Comparison of ENCODE assay signal across 1 cellular context in the genomic region with DNA sequence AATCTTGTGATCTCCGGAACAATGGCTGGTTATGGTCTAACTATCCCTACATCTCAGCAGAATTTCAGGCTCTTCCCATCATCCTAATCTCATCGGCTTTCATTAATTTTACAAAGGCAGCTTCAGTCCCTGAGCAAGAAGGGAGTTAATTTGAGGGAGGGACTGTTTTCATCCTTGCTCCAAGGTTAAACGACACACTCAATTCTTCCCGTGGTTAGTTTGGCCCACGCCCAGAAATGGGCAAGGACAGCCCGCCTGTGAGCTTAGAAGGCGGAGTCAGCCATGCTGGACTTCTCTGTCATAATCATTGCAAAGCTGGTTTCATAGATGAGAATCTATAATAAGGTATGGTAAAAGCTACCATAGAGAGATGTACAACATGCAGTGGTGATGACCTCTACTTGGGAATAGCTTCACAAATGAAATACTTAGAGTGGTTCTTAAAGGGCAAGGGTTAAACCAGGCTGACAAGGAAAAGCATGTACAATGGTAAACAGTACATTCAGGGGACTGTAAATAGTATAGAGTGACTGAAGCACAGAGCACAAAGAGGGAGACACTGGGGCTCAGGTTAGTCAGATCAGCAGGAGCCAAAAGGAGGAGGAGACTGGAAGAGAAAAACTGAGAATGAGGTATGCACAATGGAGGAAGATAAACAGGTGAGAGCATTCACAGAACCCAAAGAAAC.
A peak's percentile ranks its signal among the peaks of the same experiment; 100 is the strongest.
TF ChIP-seq lines count a peak whose summit lies in the region.

No MANE protein-coding gene starts in this region.

TF ChIP-seq in K562, 482 proteins besides CTCF, POLR2A, EP300 and RAD21 (continued from another document):
- TF ChIP-seq, protein P1, sequence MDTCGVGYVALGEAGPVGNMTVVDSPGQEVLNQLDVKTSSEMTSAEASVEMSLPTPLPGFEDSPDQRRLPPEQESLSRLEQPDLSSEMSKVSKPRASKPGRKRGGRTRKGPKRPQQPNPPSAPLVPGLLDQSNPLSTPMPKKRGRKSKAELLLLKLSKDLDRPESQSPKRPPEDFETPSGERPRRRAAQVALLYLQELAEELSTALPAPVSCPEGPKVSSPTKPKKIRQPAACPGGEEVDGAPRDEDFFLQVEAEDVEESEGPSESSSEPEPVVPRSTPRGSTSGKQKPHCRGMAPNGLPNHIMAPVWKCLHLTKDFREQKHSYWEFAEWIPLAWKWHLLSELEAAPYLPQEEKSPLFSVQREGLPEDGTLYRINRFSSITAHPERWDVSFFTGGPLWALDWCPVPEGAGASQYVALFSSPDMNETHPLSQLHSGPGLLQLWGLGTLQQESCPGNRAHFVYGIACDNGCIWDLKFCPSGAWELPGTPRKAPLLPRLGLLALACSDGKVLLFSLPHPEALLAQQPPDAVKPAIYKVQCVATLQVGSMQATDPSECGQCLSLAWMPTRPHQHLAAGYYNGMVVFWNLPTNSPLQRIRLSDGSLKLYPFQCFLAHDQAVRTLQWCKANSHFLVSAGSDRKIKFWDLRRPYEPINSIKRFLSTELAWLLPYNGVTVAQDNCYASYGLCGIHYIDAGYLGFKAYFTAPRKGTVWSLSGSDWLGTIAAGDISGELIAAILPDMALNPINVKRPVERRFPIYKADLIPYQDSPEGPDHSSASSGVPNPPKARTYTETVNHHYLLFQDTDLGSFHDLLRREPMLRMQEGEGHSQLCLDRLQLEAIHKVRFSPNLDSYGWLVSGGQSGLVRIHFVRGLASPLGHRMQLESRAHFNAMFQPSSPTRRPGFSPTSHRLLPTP (IDR thresholded peaks at IDR 0.05; ENCODE audit: borderline replicate concordance, extremely low read depth, insufficient read length) = no peak
- no peak for TF ChIP-seq WHSC1 (IDR thresholded peaks at IDR 0.05; ENCODE audit: low read length)
- no peak for TF ChIP-seq TGIF2 (CRISPR knock-in tag; IDR thresholded peaks at IDR 0.05)
- TF ChIP-seq, protein P2, sequence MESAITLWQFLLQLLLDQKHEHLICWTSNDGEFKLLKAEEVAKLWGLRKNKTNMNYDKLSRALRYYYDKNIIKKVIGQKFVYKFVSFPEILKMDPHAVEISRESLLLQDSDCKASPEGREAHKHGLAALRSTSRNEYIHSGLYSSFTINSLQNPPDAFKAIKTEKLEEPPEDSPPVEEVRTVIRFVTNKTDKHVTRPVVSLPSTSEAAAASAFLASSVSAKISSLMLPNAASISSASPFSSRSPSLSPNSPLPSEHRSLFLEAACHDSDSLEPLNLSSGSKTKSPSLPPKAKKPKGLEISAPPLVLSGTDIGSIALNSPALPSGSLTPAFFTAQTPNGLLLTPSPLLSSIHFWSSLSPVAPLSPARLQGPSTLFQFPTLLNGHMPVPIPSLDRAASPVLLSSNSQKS (CRISPR knock-in tag; IDR thresholded peaks at IDR 0.05) = no peak
- TF ChIP-seq MYC (IDR thresholded peaks at IDR 0.05; ENCODE audit: low read depth, low read length) = no peak
- TF ChIP-seq MYC (CRISPR knock-in tag; IDR thresholded peaks at IDR 0.05; ENCODE audit: borderline replicate concordance, low read depth) = no peak
- no peak for TF ChIP-seq ZNF324 (CRISPR knock-in tag; IDR thresholded peaks at IDR 0.05)
- TF ChIP-seq, protein P3, sequence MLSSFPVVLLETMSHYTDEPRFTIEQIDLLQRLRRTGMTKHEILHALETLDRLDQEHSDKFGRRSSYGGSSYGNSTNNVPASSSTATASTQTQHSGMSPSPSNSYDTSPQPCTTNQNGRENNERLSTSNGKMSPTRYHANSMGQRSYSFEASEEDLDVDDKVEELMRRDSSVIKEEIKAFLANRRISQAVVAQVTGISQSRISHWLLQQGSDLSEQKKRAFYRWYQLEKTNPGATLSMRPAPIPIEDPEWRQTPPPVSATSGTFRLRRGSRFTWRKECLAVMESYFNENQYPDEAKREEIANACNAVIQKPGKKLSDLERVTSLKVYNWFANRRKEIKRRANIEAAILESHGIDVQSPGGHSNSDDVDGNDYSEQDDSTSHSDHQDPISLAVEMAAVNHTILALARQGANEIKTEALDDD (IDR thresholded peaks at IDR 0.05) = peak; percentile 67
- no peak for TF ChIP-seq NFE2L1 (tag; IDR thresholded peaks at IDR 0.05; ENCODE audit: borderline replicate concordance, low read depth)
- TF ChIP-seq KAT8 (IDR thresholded peaks at IDR 0.05; ENCODE audit: low read depth) = no peak
- TF ChIP-seq ETV6 (IDR thresholded peaks at IDR 0.05; ENCODE audit: borderline replicate concordance in 1 of 2, low read depth in 2 of 2, low read length in 1 of 2) = no peak
- TF ChIP-seq ETV6 (CRISPR knock-in tag; IDR thresholded peaks at IDR 0.05; ENCODE audit: borderline replicate concordance) = no peak
- TF ChIP-seq JUND (IDR thresholded peaks at IDR 0.05; ENCODE audit: borderline replicate concordance, low read depth, low read length) = no peak
- TF ChIP-seq JUND (tag; IDR thresholded peaks at IDR 0.05; ENCODE audit: borderline replicate concordance, low read depth, low read length) = no peak
- TF ChIP-seq PURB (CRISPR knock-in tag; IDR thresholded peaks at IDR 0.05; ENCODE audit: low read depth) = no peak
- TF ChIP-seq, protein P4, sequence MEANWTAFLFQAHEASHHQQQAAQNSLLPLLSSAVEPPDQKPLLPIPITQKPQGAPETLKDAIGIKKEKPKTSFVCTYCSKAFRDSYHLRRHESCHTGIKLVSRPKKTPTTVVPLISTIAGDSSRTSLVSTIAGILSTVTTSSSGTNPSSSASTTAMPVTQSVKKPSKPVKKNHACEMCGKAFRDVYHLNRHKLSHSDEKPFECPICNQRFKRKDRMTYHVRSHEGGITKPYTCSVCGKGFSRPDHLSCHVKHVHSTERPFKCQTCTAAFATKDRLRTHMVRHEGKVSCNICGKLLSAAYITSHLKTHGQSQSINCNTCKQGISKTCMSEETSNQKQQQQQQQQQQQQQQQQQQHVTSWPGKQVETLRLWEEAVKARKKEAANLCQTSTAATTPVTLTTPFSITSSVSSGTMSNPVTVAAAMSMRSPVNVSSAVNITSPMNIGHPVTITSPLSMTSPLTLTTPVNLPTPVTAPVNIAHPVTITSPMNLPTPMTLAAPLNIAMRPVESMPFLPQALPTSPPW (CRISPR knock-in tag; IDR thresholded peaks at IDR 0.05) = no peak
- TF ChIP-seq TRIM24 (IDR thresholded peaks at IDR 0.05) = no peak
- no peak for TF ChIP-seq TEAD2 (tag; IDR thresholded peaks at IDR 0.05)
- TF ChIP-seq ZC3H8 (IDR thresholded peaks at IDR 0.05) = no peak
- no peak for TF ChIP-seq NEUROD1 (IDR thresholded peaks at IDR 0.05; ENCODE audit: borderline replicate concordance, low read depth, low read length, partially characterized antibody)
- TF ChIP-seq, protein P5, sequence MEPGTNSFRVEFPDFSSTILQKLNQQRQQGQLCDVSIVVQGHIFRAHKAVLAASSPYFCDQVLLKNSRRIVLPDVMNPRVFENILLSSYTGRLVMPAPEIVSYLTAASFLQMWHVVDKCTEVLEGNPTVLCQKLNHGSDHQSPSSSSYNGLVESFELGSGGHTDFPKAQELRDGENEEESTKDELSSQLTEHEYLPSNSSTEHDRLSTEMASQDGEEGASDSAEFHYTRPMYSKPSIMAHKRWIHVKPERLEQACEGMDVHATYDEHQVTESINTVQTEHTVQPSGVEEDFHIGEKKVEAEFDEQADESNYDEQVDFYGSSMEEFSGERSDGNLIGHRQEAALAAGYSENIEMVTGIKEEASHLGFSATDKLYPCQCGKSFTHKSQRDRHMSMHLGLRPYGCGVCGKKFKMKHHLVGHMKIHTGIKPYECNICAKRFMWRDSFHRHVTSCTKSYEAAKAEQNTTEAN (CRISPR knock-in tag; IDR thresholded peaks at IDR 0.05) = no peak
- no peak for TF ChIP-seq CBX1 (IDR thresholded peaks at IDR 0.05; ENCODE audit: low read depth)
- TF ChIP-seq TCF3 (CRISPR knock-in tag; IDR thresholded peaks at IDR 0.05) = no peak
- TF ChIP-seq NONO (IDR thresholded peaks at IDR 0.05; ENCODE audit: low read depth in 2 of 2, low read length in 1 of 2) = no peak
- TF ChIP-seq TARDBP (IDR thresholded peaks at IDR 0.05) = no peak
- no peak for TF ChIP-seq PCBP2 (IDR thresholded peaks at IDR 0.05; ENCODE audit: low read depth, low read length, poor library complexity, severe bottlenecking)
- TF ChIP-seq E2F3 (CRISPR knock-in tag; IDR thresholded peaks at IDR 0.05) = no peak
- TF ChIP-seq RNF2 (IDR thresholded peaks at IDR 0.05) = no peak
- no peak for TF ChIP-seq EWSR1 (IDR thresholded peaks at IDR 0.05; ENCODE audit: borderline replicate concordance, low read depth, partially characterized antibody)
- TF ChIP-seq, protein P6, sequence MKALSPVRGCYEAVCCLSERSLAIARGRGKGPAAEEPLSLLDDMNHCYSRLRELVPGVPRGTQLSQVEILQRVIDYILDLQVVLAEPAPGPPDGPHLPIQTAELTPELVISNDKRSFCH (CRISPR knock-in tag; IDR thresholded peaks at IDR 0.05) = no peak
- TF ChIP-seq, protein P6 (tag; IDR thresholded peaks at IDR 0.05) = no peak
- no peak for TF ChIP-seq MBD2 (IDR thresholded peaks at IDR 0.05; ENCODE audit: borderline replicate concordance, low read depth)
- no peak for TF ChIP-seq GABPB1 (CRISPR knock-in tag; IDR thresholded peaks at IDR 0.05)
- TF ChIP-seq ZNF583 (CRISPR knock-in tag; IDR thresholded peaks at IDR 0.05) = 0 out of 2 replicates have a peak, but pooled peaks have one; percentile 54
- TF ChIP-seq, protein P7, sequence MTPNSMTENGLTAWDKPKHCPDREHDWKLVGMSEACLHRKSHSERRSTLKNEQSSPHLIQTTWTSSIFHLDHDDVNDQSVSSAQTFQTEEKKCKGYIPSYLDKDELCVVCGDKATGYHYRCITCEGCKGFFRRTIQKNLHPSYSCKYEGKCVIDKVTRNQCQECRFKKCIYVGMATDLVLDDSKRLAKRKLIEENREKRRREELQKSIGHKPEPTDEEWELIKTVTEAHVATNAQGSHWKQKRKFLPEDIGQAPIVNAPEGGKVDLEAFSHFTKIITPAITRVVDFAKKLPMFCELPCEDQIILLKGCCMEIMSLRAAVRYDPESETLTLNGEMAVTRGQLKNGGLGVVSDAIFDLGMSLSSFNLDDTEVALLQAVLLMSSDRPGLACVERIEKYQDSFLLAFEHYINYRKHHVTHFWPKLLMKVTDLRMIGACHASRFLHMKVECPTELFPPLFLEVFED (CRISPR knock-in tag; conservative IDR thresholded peaks at IDR 0.05) = no peak
- TF ChIP-seq RB1 (IDR thresholded peaks at IDR 0.05; ENCODE audit: low read depth) = no peak
- no peak for TF ChIP-seq ETV1 (tag; conservative IDR thresholded peaks at IDR 0.05; ENCODE audit: low read depth)
- TF ChIP-seq IFI16 (CRISPR knock-in tag; IDR thresholded peaks at IDR 0.05) = no peak
- TF ChIP-seq SRSF3 (IDR thresholded peaks at IDR 0.05; ENCODE audit: insufficient read depth, low read length) = no peak
- no peak for TF ChIP-seq LEF1 (IDR thresholded peaks at IDR 0.05)
- TF ChIP-seq CBFB (CRISPR knock-in tag; IDR thresholded peaks at IDR 0.05) = no peak
- TF ChIP-seq ZNF436 (CRISPR knock-in tag; IDR thresholded peaks at IDR 0.05) = no peak
- peak; percentile 58; the same call in 1 of the 2 replicates for TF ChIP-seq NFIC (IDR thresholded peaks at IDR 0.05)
- TF ChIP-seq HNRNPH1 (optimal IDR thresholded peaks at IDR 0.05; ENCODE audit: low read depth, low read length) = no peak
- no peak for TF ChIP-seq SMC3 (conservative IDR thresholded peaks at IDR 0.05; ENCODE audit: insufficient read depth, low read depth, low read length)
- 0 out of 2 replicates have a peak, but pooled peaks have one; percentile 31 for TF ChIP-seq SOX6 (IDR thresholded peaks at IDR 0.05)
- TF ChIP-seq RBM39 (optimal IDR thresholded peaks at IDR 0.05; ENCODE audit: low read depth, low read length) = no peak
- TF ChIP-seq, protein P8, sequence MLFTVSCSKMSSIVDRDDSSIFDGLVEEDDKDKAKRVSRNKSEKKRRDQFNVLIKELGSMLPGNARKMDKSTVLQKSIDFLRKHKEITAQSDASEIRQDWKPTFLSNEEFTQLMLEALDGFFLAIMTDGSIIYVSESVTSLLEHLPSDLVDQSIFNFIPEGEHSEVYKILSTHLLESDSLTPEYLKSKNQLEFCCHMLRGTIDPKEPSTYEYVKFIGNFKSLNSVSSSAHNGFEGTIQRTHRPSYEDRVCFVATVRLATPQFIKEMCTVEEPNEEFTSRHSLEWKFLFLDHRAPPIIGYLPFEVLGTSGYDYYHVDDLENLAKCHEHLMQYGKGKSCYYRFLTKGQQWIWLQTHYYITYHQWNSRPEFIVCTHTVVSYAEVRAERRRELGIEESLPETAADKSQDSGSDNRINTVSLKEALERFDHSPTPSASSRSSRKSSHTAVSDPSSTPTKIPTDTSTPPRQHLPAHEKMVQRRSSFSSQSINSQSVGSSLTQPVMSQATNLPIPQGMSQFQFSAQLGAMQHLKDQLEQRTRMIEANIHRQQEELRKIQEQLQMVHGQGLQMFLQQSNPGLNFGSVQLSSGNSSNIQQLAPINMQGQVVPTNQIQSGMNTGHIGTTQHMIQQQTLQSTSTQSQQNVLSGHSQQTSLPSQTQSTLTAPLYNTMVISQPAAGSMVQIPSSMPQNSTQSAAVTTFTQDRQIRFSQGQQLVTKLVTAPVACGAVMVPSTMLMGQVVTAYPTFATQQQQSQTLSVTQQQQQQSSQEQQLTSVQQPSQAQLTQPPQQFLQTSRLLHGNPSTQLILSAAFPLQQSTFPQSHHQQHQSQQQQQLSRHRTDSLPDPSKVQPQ (CRISPR knock-in tag; IDR thresholded peaks at IDR 0.05; ENCODE audit: borderline replicate concordance) = 0 out of 2 replicates have a peak, but pooled peaks have one; percentile 31
- TF ChIP-seq XRCC4 (IDR thresholded peaks at IDR 0.05; ENCODE audit: extremely low read depth, insufficient read depth, insufficient read length) = no peak
- TF ChIP-seq ZFPM2 (CRISPR knock-in tag; IDR thresholded peaks at IDR 0.05) = no peak
- TF ChIP-seq, protein P9, sequence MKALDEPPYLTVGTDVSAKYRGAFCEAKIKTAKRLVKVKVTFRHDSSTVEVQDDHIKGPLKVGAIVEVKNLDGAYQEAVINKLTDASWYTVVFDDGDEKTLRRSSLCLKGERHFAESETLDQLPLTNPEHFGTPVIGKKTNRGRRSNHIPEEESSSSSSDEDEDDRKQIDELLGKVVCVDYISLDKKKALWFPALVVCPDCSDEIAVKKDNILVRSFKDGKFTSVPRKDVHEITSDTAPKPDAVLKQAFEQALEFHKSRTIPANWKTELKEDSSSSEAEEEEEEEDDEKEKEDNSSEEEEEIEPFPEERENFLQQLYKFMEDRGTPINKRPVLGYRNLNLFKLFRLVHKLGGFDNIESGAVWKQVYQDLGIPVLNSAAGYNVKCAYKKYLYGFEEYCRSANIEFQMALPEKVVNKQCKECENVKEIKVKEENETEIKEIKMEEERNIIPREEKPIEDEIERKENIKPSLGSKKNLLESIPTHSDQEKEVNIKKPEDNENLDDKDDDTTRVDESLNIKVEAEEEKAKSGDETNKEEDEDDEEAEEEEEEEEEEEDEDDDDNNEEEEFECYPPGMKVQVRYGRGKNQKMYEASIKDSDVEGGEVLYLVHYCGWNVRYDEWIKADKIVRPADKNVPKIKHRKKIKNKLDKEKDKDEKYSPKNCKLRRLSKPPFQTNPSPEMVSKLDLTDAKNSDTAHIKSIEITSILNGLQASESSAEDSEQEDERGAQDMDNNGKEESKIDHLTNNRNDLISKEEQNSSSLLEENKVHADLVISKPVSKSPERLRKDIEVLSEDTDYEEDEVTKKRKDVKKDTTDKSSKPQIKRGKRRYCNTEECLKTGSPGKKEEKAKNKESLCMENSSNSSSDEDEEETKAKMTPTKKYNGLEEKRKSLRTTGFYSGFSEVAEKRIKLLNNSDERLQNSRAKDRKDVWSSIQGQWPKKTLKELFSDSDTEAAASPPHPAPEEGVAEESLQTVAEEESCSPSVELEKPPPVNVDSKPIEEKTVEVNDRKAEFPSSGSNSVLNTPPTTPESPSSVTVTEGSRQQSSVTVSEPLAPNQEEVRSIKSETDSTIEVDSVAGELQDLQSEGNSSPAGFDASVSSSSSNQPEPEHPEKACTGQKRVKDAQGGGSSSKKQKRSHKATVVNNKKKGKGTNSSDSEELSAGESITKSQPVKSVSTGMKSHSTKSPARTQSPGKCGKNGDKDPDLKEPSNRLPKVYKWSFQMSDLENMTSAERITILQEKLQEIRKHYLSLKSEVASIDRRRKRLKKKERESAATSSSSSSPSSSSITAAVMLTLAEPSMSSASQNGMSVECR (CRISPR knock-in tag; IDR thresholded peaks at IDR 0.05) = no peak
